12 cellular contexts compared by ENCODE assay signal in the genomic region with DNA sequence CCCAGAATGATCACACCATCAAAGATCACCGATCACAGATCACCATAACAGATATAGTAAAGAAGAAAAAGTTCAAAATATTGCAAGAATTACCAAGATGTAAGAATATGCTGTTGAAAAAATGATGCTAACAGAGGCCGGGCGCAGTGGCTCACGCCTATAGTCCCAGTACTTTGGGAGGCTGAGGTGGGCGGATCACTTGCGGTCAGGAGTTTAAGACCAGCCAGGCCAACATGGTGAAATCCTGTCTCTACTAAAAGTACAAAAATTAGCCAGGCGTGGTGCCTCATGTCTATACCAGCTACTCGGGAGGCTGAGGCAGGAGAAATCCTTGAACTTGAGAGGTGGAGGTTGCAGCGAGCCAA. TPM values are rescaled to one million over a fixed set of nuclear protein-coding genes. Genes with fewer than 3 reads are reported as not detected.
A peak's percentile ranks its signal among the peaks of the same experiment; 100 is the strongest.
DNase-seq lines count a peak whose midpoint lies in the region; ATAC-seq and TF ChIP-seq lines count a peak whose summit lies in the region.
"Had no signal": no experiment of that assay in that cellular context is flagged by ENCODE, and none has a peak within 500 bp of the region (broad histone marks: within the 10 kb centered on the region; RNA-seq: fewer than 3 reads in every experiment).

No MANE protein-coding gene starts in this region.

- peak overlapping the region; percentile 69 for H3K4me3 Mint-ChIP-seq in natural killer cell treated with Interleukin-12 subunit alpha and Interleukin-12 subunit beta and Interleukin-15 and Interleukin-18, amount 100 ng/mL, for 72 hours
- H3K4me3 Mint-ChIP-seq in natural killer cell (no peak overlapping the region), HFFc6 (no peak overlapping the region)
- H3K4me3 Mint-ChIP-seq in activated CD8-positive, alpha-beta T cell treated with anti-CD3 and anti-CD28 coated beads, Interleukin-2, amount 10 ng/mL, durations not matched to agents 7 days and 5 days, result no peak overlapping the region
- peak overlapping the region; percentile 43 for H3K4me3 Mint-ChIP-seq in stimulated activated memory B cell treated with anti-CD40 and anti-IgM and Interleukin-4, amounts not matched to agents 10 μg/mL and 1 μg/mL and 100 μg/mL, for 72 hours

- peaks cover 9 to 36% of the 10 kb centered on the region in 2 donors for H3K4me1 Mint-ChIP-seq in natural killer cell treated with Interleukin-12 subunit alpha and Interleukin-12 subunit beta and Interleukin-15 and Interleukin-18, amount 100 ng/mL, for 72 hours (ENCODE audit: low read depth in 2 of 2)
- H3K4me1 Mint-ChIP-seq in natural killer cell, result peaks cover 5 to 7% of the 10 kb centered on the region in 2 donors
- H3K4me1 Mint-ChIP-seq in HFFc6 (ENCODE audit: low read depth), result peaks cover 27% of the 10 kb centered on the region
- peaks cover 33% of the 10 kb centered on the region for H3K4me1 Mint-ChIP-seq in activated CD8-positive, alpha-beta T cell treated with anti-CD3 and anti-CD28 coated beads, Interleukin-2, amount 10 ng/mL, durations not matched to agents 7 days and 5 days (ENCODE audit: low read depth)
- peaks cover 17% of the 10 kb centered on the region for H3K4me1 Mint-ChIP-seq in stimulated activated memory B cell treated with anti-CD40 and anti-IgM and Interleukin-4, amounts not matched to agents 10 μg/mL and 1 μg/mL and 100 μg/mL, for 72 hours

- H3K9me3 Mint-ChIP-seq in natural killer cell treated with Interleukin-12 subunit alpha and Interleukin-12 subunit beta and Interleukin-15 and Interleukin-18, amount 100 ng/mL, for 72 hours, result no peaks in the 10 kb centered on the region
- no peaks in the 10 kb centered on the region for H3K9me3 Mint-ChIP-seq in natural killer cell
- H3K9me3 Mint-ChIP-seq in HFFc6, result peaks cover 5% of the 10 kb centered on the region
- peaks cover 2% of the 10 kb centered on the region for H3K9me3 Mint-ChIP-seq in activated CD8-positive, alpha-beta T cell treated with anti-CD3 and anti-CD28 coated beads, Interleukin-2, amount 10 ng/mL, durations not matched to agents 7 days and 5 days (ENCODE audit: insufficient read depth)
- peaks cover 6% of the 10 kb centered on the region for H3K9me3 Mint-ChIP-seq in stimulated activated memory B cell treated with anti-CD40 and anti-IgM and Interleukin-4, amounts not matched to agents 10 μg/mL and 1 μg/mL and 100 μg/mL, for 72 hours

- no peaks in the 10 kb centered on the region for H3K27me3 Mint-ChIP-seq in natural killer cell treated with Interleukin-12 subunit alpha and Interleukin-12 subunit beta and Interleukin-15 and Interleukin-18, amount 100 ng/mL, for 72 hours
- H3K27me3 Mint-ChIP-seq in natural killer cell (ENCODE audit: low read depth in 2 of 2) (no peaks in the 10 kb centered on the region), HFFc6 (ENCODE audit: insufficient read depth) (no peaks in the 10 kb centered on the region; the same call in 1 of the 2 replicates)
- H3K27me3 Mint-ChIP-seq in activated CD8-positive, alpha-beta T cell treated with anti-CD3 and anti-CD28 coated beads, Interleukin-2, amount 10 ng/mL, durations not matched to agents 7 days and 5 days (ENCODE audit: low read depth), result no peaks in the 10 kb centered on the region
- H3K27me3 Mint-ChIP-seq in stimulated activated memory B cell treated with anti-CD40 and anti-IgM and Interleukin-4, amounts not matched to agents 10 μg/mL and 1 μg/mL and 100 μg/mL, for 72 hours, result no peaks in the 10 kb centered on the region

- no peak for DNase-seq in natural killer cell treated with Interleukin-12 subunit alpha and Interleukin-12 subunit beta and Interleukin-15 and Interleukin-18, amount 100 ng/mL, for 72 hours (ENCODE audit: low spot score)
- DNase-seq in natural killer cell (no peak), HFFc6 (no peak), NCI-H1930 (lab: John Stamatoyannopoulos, UW) (no peak), kidney glomerular epithelial cell (lab: John Stamatoyannopoulos, UW) (no peak)
- no peak for DNase-seq in activated CD8-positive, alpha-beta T cell treated with anti-CD3 and anti-CD28 coated beads, Interleukin-2, amount 10 ng/mL, durations not matched to agents 7 days and 5 days
- DNase-seq: anterior cingulate cortex, hippocampal formation, left colon, NCI-H187 had no signal

- TF ChIP-seq CTCF in natural killer cell (IDR thresholded peaks at IDR 0.05) (no peak), HFFc6 (IDR thresholded peaks at IDR 0.05) (no peak)

- CTCF ChIA-PET in activated CD8-positive, alpha-beta T cell treated with anti-CD3 and anti-CD28 coated beads, Interleukin-2, amount 10 ng/mL, durations not matched to agents 7 days and 5 days (lab: Charles Lee), result interaction anchor here (1.0 to 2.1 kb wide), 2 partner anchors 65 to 177 kb away, joined by 3 to 7 read pairs; no protein-coding TSS in a partner anchor

- POLR2A ChIA-PET in activated CD8-positive, alpha-beta T cell treated with anti-CD3 and anti-CD28 coated beads, Interleukin-2, amount 10 ng/mL, durations not matched to agents 7 days and 5 days (lab: Charles Lee), result interaction anchor here (1.3 kb wide), 1 partner anchor 53 kb away, joined by 4 read pairs; a partner anchor contains a TSS

- peak; percentile 43 to 48 for ATAC-seq in natural killer cell treated with Interleukin-12 subunit alpha and Interleukin-12 subunit beta and Interleukin-15 and Interleukin-18, amount 100 ng/mL, for 72 hours
- ATAC-seq in natural killer cell (no peak), GM21360 (IDR thresholded peaks at IDR 0.05; ENCODE audit: unreplicated experiment) (no peak)
- ATAC-seq in activated CD8-positive, alpha-beta T cell treated with anti-CD3 and anti-CD28 coated beads, Interleukin-2, amount 10 ng/mL, durations not matched to agents 7 days and 5 days, result peak; percentile 19
- peak; percentile 12 for ATAC-seq in stimulated activated memory B cell treated with anti-CD40 and anti-IgM and Interleukin-4, amounts not matched to agents 10 μg/mL and 1 μg/mL and 100 μg/mL, for 72 hours
- ATAC-seq: left colon had no signal

- peaks cover 14% of the 10 kb centered on the region for H3K36me3 Mint-ChIP-seq in natural killer cell treated with Interleukin-12 subunit alpha and Interleukin-12 subunit beta and Interleukin-15 and Interleukin-18, amount 100 ng/mL, for 72 hours
- H3K36me3 Mint-ChIP-seq in natural killer cell (no peaks in the 10 kb centered on the region), HFFc6 (ENCODE audit: low read depth) (peaks cover 20% of the 10 kb centered on the region)
- H3K36me3 Mint-ChIP-seq in activated CD8-positive, alpha-beta T cell treated with anti-CD3 and anti-CD28 coated beads, Interleukin-2, amount 10 ng/mL, durations not matched to agents 7 days and 5 days (ENCODE audit: low read depth), result peaks cover 8% of the 10 kb centered on the region
- H3K36me3 Mint-ChIP-seq in stimulated activated memory B cell treated with anti-CD40 and anti-IgM and Interleukin-4, amounts not matched to agents 10 μg/mL and 1 μg/mL and 100 μg/mL, for 72 hours, result peaks cover 10% of the 10 kb centered on the region

- H3K27ac Mint-ChIP-seq in natural killer cell treated with Interleukin-12 subunit alpha and Interleukin-12 subunit beta and Interleukin-15 and Interleukin-18, amount 100 ng/mL, for 72 hours, result peak overlapping the region; percentile 71 to 88
- H3K27ac Mint-ChIP-seq in natural killer cell (no peak overlapping the region), HFFc6 (peak overlapping the region; percentile 58)
- peak overlapping the region; percentile 81 for H3K27ac Mint-ChIP-seq in activated CD8-positive, alpha-beta T cell treated with anti-CD3 and anti-CD28 coated beads, Interleukin-2, amount 10 ng/mL, durations not matched to agents 7 days and 5 days
- H3K27ac Mint-ChIP-seq in stimulated activated memory B cell treated with anti-CD40 and anti-IgM and Interleukin-4, amounts not matched to agents 10 μg/mL and 1 μg/mL and 100 μg/mL, for 72 hours, result peak overlapping the region; percentile 79

- intact Hi-C loops in natural killer cell (cut with micrococcal nuclease), result no loop called here

RNA-seq across cellular contexts. Expression of a gene that starts 53.2 kb away (rescaled TPM):
- total RNA-seq in natural killer cell treated with Interleukin-12 subunit alpha and Interleukin-12 subunit beta and Interleukin-15 and Interleukin-18, amount 100 ng/mL, for 72 hours, result 10 to 100 TPM; 11.3 to 26.8 TPM
- 10 to 100 TPM; 10.3 to 18.3 (median 16.4) TPM for total RNA-seq in natural killer cell
- total RNA-seq in HFFc6 (2021; fragmentation: NEBNext Ultra II Directional; extraction: Animal tissue kit (Norgen Biotek cat#: 25700)), result 10 to 100 TPM; 54.6 to 66.7 (median 63.1) TPM
- 10 to 100 TPM; 12.7 to 13.5 TPM for total RNA-seq in activated CD8-positive, alpha-beta T cell treated with anti-CD3 and anti-CD28 coated beads, Interleukin-2, amount 10 ng/mL, durations not matched to agents 7 days and 5 days

Comparison
In these comparisons a context has a peak if more than half of its experiments do, and no peak if none do; other contexts are left out.
1. ATAC-seq: peak in natural killer cell treated with Interleukin-12 subunit alpha and Interleukin-12 subunit beta and Interleukin-15 and Interleukin-18, amount 100 ng/mL, for 72 hours (2 of 2), activated CD8-positive, alpha-beta T cell treated with anti-CD3 and anti-CD28 coated beads, Interleukin-2, amount 10 ng/mL, durations not matched to agents 7 days and 5 days (single experiment) and stimulated activated memory B cell treated with anti-CD40 and anti-IgM and Interleukin-4, amounts not matched to agents 10 μg/mL and 1 μg/mL and 100 μg/mL, for 72 hours (single experiment); none in natural killer cell (0 of 3) and GM21360 (single experiment).
2. H3K27ac Mint-ChIP-seq: peak in natural killer cell treated with Interleukin-12 subunit alpha and Interleukin-12 subunit beta and Interleukin-15 and Interleukin-18, amount 100 ng/mL, for 72 hours (2 of 2), HFFc6 (single experiment), activated CD8-positive, alpha-beta T cell treated with anti-CD3 and anti-CD28 coated beads, Interleukin-2, amount 10 ng/mL, durations not matched to agents 7 days and 5 days (single experiment) and stimulated activated memory B cell treated with anti-CD40 and anti-IgM and Interleukin-4, amounts not matched to agents 10 μg/mL and 1 μg/mL and 100 μg/mL, for 72 hours (single experiment); none in natural killer cell (0 of 2).
3. H3K4me3 Mint-ChIP-seq: peak in natural killer cell treated with Interleukin-12 subunit alpha and Interleukin-12 subunit beta and Interleukin-15 and Interleukin-18, amount 100 ng/mL, for 72 hours (single experiment) and stimulated activated memory B cell treated with anti-CD40 and anti-IgM and Interleukin-4, amounts not matched to agents 10 μg/mL and 1 μg/mL and 100 μg/mL, for 72 hours (single experiment); none in natural killer cell (single experiment), HFFc6 (single experiment) and activated CD8-positive, alpha-beta T cell treated with anti-CD3 and anti-CD28 coated beads, Interleukin-2, amount 10 ng/mL, durations not matched to agents 7 days and 5 days (single experiment).